In genomic region chr6:105500693-105501092, GRCh38 we compare ENCODE assay signal across 29 cellular contexts.
DNase-seq lines count a peak whose midpoint lies in the region; ATAC-seq, FAIRE-seq and TF ChIP-seq lines count a peak whose summit lies in the region.
"Had no signal": no experiment of that assay in that cellular context is flagged by ENCODE, and none has a peak within 500 bp of the region (broad histone marks: within the 10 kb centered on the region; RNA-seq: fewer than 3 reads in every experiment).

No MANE protein-coding gene starts in this region.

- H4K20me1 ChIP-seq in neural progenitor cell (ENCODE audit: low read depth): no peaks in the 10 kb centered on the region

- no peaks in the 10 kb centered on the region for H3F3A ChIP-seq in neural progenitor cell (ENCODE audit: low read depth)

- peaks cover 2% of the 10 kb centered on the region for H3K27me3 Mint-ChIP-seq in neural progenitor cell (ENCODE audit: insufficient read depth, low read depth)
- H3K27me3 Mint-ChIP-seq: activated naive CD8-positive, alpha-beta T cell had no signal

- H3K9ac ChIP-seq in neural progenitor cell: no peak overlapping the region
- H3K9ac ChIP-seq: KMS-11 had no signal

- no peak overlapping the region for H3K27ac ChIP-seq in neural progenitor cell
- H3K27ac ChIP-seq: gastroesophageal sphincter, KMS-11, neutrophil, SJSA1, thoracic aorta had no signal

- TF ChIP-seq CTCF in GM12872 (IDR thresholded peaks at IDR 0.05; ENCODE audit: insufficient read depth, low read depth, low read length) (peak; percentile 44; the same call in 2 of the 3 replicates), bronchial epithelial cell (IDR thresholded peaks at IDR 0.05; ENCODE audit: insufficient read depth, low read length, severe bottlenecking) (peak; percentile 12), neural progenitor cell (IDR thresholded peaks at IDR 0.05) (peak; percentile 32)

- no peaks in the 10 kb centered on the region for H3K27me3 ChIP-seq in bronchial epithelial cell (ENCODE audit: control insufficient read depth, insufficient read depth, low read length)
- no peaks in the 10 kb centered on the region for H3K27me3 ChIP-seq in neural progenitor cell
- H3K27me3 ChIP-seq: gastroesophageal sphincter, neutrophil, SJSA1 had no signal

- DNase-seq in NAMALWA (ENCODE audit: low spot score): peak; percentile 7
- DNase-seq in bronchial epithelial cell (ENCODE audit: low read depth): no peak
- no peak for DNase-seq in neural progenitor cell (ENCODE audit: low spot score)
- DNase-seq in HK-2 (ENCODE audit: unreplicated experiment): no peak
- DNase-seq in AG08396 (ENCODE audit: low spot score): no peak
- DNase-seq: activated CD4-positive, alpha-beta T cell treated with anti-CD3 and anti-CD28 coated beads, Interleukin-2, amount 50 U/mL, for 1 hour; activated CD8-positive, alpha-beta memory T cell treated with anti-CD3 and anti-CD28 coated beads, Interleukin-2, amount 50 U/mL, for 48 hours; Caco-2; effector CD8-positive, alpha-beta T cell; kidney; NCI-H1048; NCI-H187 treated with DMSO at 0.1 percent for 48 hours; stimulated activated CD4-positive, alpha-beta T cell treated with anti-CD3 and anti-CD28 coated beads, Interleukin-4, amount 100 ng/mL, for 1 hour; stimulated activated naive CD4-positive, alpha-beta T cell treated with Interleukin-2 at 50 U/mL for 16 hours; T-helper 17 cell had no signal

- H3K79me2 ChIP-seq in neural progenitor cell (ENCODE audit: low read depth): no peaks in the 10 kb centered on the region

- ATAC-seq in HG02973 (IDR thresholded peaks at IDR 0.05; ENCODE audit: unreplicated experiment): no peak
- ATAC-seq: esophagus mucosa, gastroesophageal sphincter, T-helper 17 cell had no signal

- H3K36me3 Mint-ChIP-seq in neural progenitor cell: no peaks in the 10 kb centered on the region
- H3K36me3 Mint-ChIP-seq: activated naive CD8-positive, alpha-beta T cell had no signal

- H3K4me3 Mint-ChIP-seq in neural progenitor cell: no peak overlapping the region
- H3K4me3 Mint-ChIP-seq: activated naive CD8-positive, alpha-beta T cell; B cell; T-helper 17 cell had no signal

- no peaks in the 10 kb centered on the region for H3K9me3 Mint-ChIP-seq in neural progenitor cell
- H3K9me3 Mint-ChIP-seq: activated T-helper 2 cell treated with anti-CD3 and anti-CD28 coated beads, Interferon-gamma antibody, Interleukin-2, Interleukin-4, amounts not matched to agents 10 μg/mL and 5 μg/mL and 100 μg/mL, durations not matched to agents 14 hours and 24 hours and 36 hours had no signal

- no peak overlapping the region for H3K27ac Mint-ChIP-seq in neural progenitor cell
- H3K27ac Mint-ChIP-seq: activated naive CD8-positive, alpha-beta T cell; activated T-helper 2 cell treated with anti-CD3 and anti-CD28 coated beads, Interferon-gamma antibody, Interleukin-2, Interleukin-4, amounts not matched to agents 10 μg/mL and 5 μg/mL and 100 μg/mL, durations not matched to agents 14 hours and 24 hours and 36 hours; B cell; T-helper 17 cell had no signal

- no peaks in the 10 kb centered on the region for H3K9me3 ChIP-seq in neural progenitor cell (ENCODE audit: low read depth)
- H3K9me3 ChIP-seq: Caco-2, gastroesophageal sphincter, neutrophil, SJSA1, thoracic aorta had no signal

- no peaks in the 10 kb centered on the region for H3K36me3 ChIP-seq in bronchial epithelial cell (ENCODE audit: control insufficient read depth, insufficient read depth, low read length)
- no peaks in the 10 kb centered on the region for H3K36me3 ChIP-seq in neural progenitor cell
- H3K36me3 ChIP-seq: gastroesophageal sphincter, neutrophil, SJSA1, thoracic aorta had no signal

- no peak for FAIRE-seq in bronchial epithelial cell (lab: Jason Lieb, UNC)
- FAIRE-seq: astrocyte, HTR-8/SVneo, kidney had no signal

- no peak overlapping the region for H3K4me2 ChIP-seq in neural progenitor cell
- H3K4me2 ChIP-seq: KMS-11 had no signal

- H3K4me1 ChIP-seq in neural progenitor cell: no peaks in the 10 kb centered on the region
- H3K4me1 ChIP-seq: Caco-2, SJSA1 had no signal

- H3K4me3 ChIP-seq in bronchial epithelial cell (ENCODE audit: low read depth, low read length) (no peak overlapping the region), neural progenitor cell (no peak overlapping the region)
- H3K4me3 ChIP-seq: gastroesophageal sphincter, lung, SJSA1, thoracic aorta had no signal

- peaks cover 12% of the 10 kb centered on the region for H3K4me1 Mint-ChIP-seq in neural progenitor cell
- H3K4me1 Mint-ChIP-seq: B cell, T-helper 17 cell had no signal

- H2AFZ ChIP-seq in neural progenitor cell (replicated peaks): no peak overlapping the region
